ENCODE assay signal across 26 cellular contexts in genomic region chr5:130580264-130580663, GRCh38.
"Had no signal": no experiment of that assay in that cellular context is flagged by ENCODE, and none has a peak within 500 bp of the region (broad histone marks: within the 10 kb centered on the region; RNA-seq: fewer than 3 reads in every experiment).

No MANE protein-coding gene starts in this region.

- H3K36me3 ChIP-seq: stomach, suprapubic skin, thoracic aorta, thyroid gland, tibial artery, tibial nerve, transverse colon, upper lobe of left lung, upper lobe of right lung, uterus, vagina had no signal

- ATAC-seq: stimulated activated effector memory CD8-positive, alpha-beta T cell treated with anti-CD3 and anti-CD28 coated beads, Interleukin-12 subunit alpha, Interleukin-12 subunit beta, amount 100 ng/mL, for 72 hours; stimulated activated memory B cell treated with anti-CD40 and anti-IgM and Interleukin-4, amounts not matched to agents 10 μg/mL and 1 μg/mL and 100 μg/mL, for 72 hours; stimulated activated naive B cell treated with anti-CD40 and anti-IgM and Interleukin-4, amounts not matched to agents 10 μg/mL and 1 μg/mL and 100 μg/mL, for 72 hours; stimulated activated naive CD8-positive, alpha-beta T cell treated with anti-CD3 and anti-CD28 coated beads, Interleukin-15, amount 100 ng/mL, for 72 hours; stimulated activated naive CD8-positive, alpha-beta T cell treated with anti-CD3 and anti-CD28 coated beads, Interleukin-15, Interleukin-2, amounts not matched to agents 100 U/mL and 50 U/mL, for 24 hours; upper lobe of right lung had no signal

- DNase-seq: stimulated activated CD4-positive, alpha-beta T cell treated with anti-CD3 and anti-CD28 coated beads, Interleukin-2, amount 100 ng/mL, for 48 hours; stimulated activated CD4-positive, alpha-beta T cell treated with anti-CD3 and anti-CD28 coated beads, Interleukin-4, amount 100 ng/mL, for 1 hour; stimulated activated CD4-positive, alpha-beta T cell treated with anti-CD3 and anti-CD28 coated beads, Interleukin-4, amount 100 ng/mL, for 24 hours; stimulated activated CD4-positive, alpha-beta T cell treated with anti-CD3 and anti-CD28 coated beads, Interleukin-4, amount 100 ng/mL, for 4 hours; stimulated activated CD8-positive, alpha-beta memory T cell treated with anti-CD3 and anti-CD28 coated beads, Interleukin-4, amount 100 ng/mL, for 48 hours; stimulated activated naive B cell treated with anti-CD40 and anti-IgM and Interleukin-4, amounts not matched to agents 10 μg/mL and 1 μg/mL and 100 μg/mL, for 72 hours; stimulated activated naive CD4-positive, alpha-beta T cell; stimulated activated naive CD4-positive, alpha-beta T cell treated with Interleukin-2 at 50 U/mL for 16 hours; stimulated activated naive CD8-positive, alpha-beta T cell treated with anti-CD3 and anti-CD28 coated beads, Interleukin-15, amount 100 ng/mL, for 72 hours; stimulated activated naive CD8-positive, alpha-beta T cell treated with anti-CD3 and anti-CD28 coated beads, Interleukin-15, Interleukin-2, amounts not matched to agents 100 U/mL and 50 U/mL, for 24 hours; stomach; substantia nigra; testis; thyroid gland; tibial artery; transverse colon; trophoblast cell; upper lobe of left lung; upper lobe of right lung; uterus had no signal

- H3K27me3 ChIP-seq: stomach, suprapubic skin, testis, thyroid gland, tibial artery, tibial nerve, transverse colon, upper lobe of left lung, upper lobe of right lung, uterus, vagina had no signal

- H3K27ac ChIP-seq: stomach, suprapubic skin, testis, thoracic aorta, thyroid gland, tibial artery, tibial nerve, transverse colon, upper lobe of left lung, upper lobe of right lung, uterus, vagina had no signal

- H3K4me1 ChIP-seq: stomach, suprapubic skin, testis, thyroid gland, tibial artery, tibial nerve, transverse colon, upper lobe of left lung, upper lobe of right lung, uterus, vagina had no signal

- H3K9me3 ChIP-seq: suprapubic skin, testis, thoracic aorta, thyroid gland, tibial artery, transverse colon, upper lobe of left lung, upper lobe of right lung, uterus, vagina had no signal

- H3K4me3 ChIP-seq: stomach, suprapubic skin, testis, thoracic aorta, thyroid gland, tibial artery, tibial nerve, transverse colon, upper lobe of left lung, upper lobe of right lung, uterus, vagina had no signal
